12 cellular contexts compared by ENCODE assay signal in the genomic region with DNA sequence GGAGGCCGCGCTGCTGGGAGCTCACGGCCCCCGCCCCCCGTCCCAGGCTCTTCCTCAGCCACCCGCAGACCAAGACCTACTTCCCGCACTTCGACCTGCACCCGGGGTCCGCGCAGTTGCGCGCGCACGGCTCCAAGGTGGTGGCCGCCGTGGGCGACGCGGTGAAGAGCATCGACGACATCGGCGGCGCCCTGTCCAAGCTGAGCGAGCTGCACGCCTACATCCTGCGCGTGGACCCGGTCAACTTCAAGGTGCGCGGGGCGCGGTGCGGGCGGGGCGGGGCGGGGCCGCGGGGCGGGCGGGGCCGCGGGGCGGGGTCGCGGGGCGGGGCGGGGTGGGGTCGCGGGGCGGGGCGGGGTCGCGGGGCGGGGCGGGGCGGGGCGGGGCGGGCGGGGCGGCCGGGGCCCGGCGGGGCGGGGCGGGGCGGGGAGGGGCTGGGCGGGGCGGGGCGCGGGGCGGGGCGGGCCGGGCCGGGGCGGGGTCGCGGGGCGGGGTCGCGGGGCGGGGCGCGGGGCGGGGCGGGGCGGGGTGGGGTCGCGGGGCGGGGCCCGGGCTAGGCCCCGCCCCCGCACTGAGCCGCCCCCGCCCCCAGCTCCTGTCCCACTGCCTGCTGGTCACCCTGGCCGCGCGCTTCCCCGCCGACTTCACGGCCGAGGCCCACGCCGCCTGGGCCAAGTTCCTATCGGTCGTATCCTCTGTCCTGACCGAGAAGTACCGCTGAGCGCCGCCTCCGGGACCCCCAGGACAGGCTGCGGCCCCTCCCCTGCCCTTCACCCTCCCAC. TPM values are rescaled to one million over a fixed set of nuclear protein-coding genes. Genes with fewer than 3 reads are reported as not detected.
DNase-seq lines count a peak whose midpoint lies in the region; ATAC-seq and TF ChIP-seq lines count a peak whose summit lies in the region.
"Not testable (repeated sequence)": the region's sequence is repeated elsewhere in the genome, so short reads cannot be mapped to it uniquely, and the experiment has no call there.
"Had no signal": no experiment of that assay in that cellular context is flagged by ENCODE, and none has a peak within 500 bp of the region (broad histone marks: within the 10 kb centered on the region; RNA-seq: fewer than 3 reads in every experiment).

No MANE protein-coding gene starts in this region.

- intact Hi-C loops in IMR-90 (cut with micrococcal nuclease); activated CD4-positive, alpha-beta T cell treated with anti-CD3 and anti-CD28 coated beads, Interleukin-2, amount 10 ng/mL, durations not matched to agents 24 days and 14 days (cut with micrococcal nuclease); left colon (cut with DNase I, micrococcal nuclease); upper lobe of right lung (cut with DNase I): not testable (repeated sequence)

- H3K4ac ChIP-seq in IMR-90 (ENCODE audit: low read depth, low read length); neuronal stem cell (ENCODE audit: low read length): not testable (repeated sequence)

- not testable (repeated sequence) for H2BK5ac ChIP-seq in IMR-90 (ENCODE audit: low read depth, low read length, poor library complexity, severe bottlenecking); neuronal stem cell (ENCODE audit: low read length)

- not testable (repeated sequence) for H4K5ac ChIP-seq in IMR-90 (ENCODE audit: low read depth, low read length)

- H2BK20ac ChIP-seq in IMR-90 (ENCODE audit: low read depth, low read length): not testable (repeated sequence)

- H3K27me3 ChIP-seq in DOHH2 (ENCODE audit: control insufficient read depth, low read length) (peaks cover 47% of the 10 kb centered on the region), IMR-90 (ENCODE audit: control insufficient read depth, insufficient read depth, low read length) (peaks cover 57% of the 10 kb centered on the region), cardiac muscle cell (peaks cover 80% of the 10 kb centered on the region), neuronal stem cell (ENCODE audit: control insufficient read depth in 3 of 3, insufficient read depth in 3 of 3, low read depth in 1 of 3, low read length in 3 of 3) (peaks cover 32 to 72% (median 57%) of the 10 kb centered on the region in 3 experiments), upper lobe of right lung (peaks cover 44% of the 10 kb centered on the region)

- CTCF ChIA-PET in IMR-90 (lab: Yijun Ruan, JAX): not testable (repeated sequence)

- not testable (repeated sequence) for BruUV-seq in IMR-90 (replicated peaks; lab: Mats Ljungman, UMichigan)

- not testable (repeated sequence) for H3K9me3 Mint-ChIP-seq in activated CD4-positive, alpha-beta T cell treated with anti-CD3 and anti-CD28 coated beads, Interleukin-2, amount 10 ng/mL, durations not matched to agents 24 days and 14 days; chondrocyte (ENCODE audit: low read depth)

- H3K9me1 ChIP-seq in IMR-90 (ENCODE audit: insufficient read depth, low read length): not testable (repeated sequence)

- DNase-seq in IMR-90; activated CD4-positive, alpha-beta T cell treated with anti-CD3 and anti-CD28 coated beads, Interleukin-2, amount 10 ng/mL, durations not matched to agents 24 days and 14 days; chondrocyte (ENCODE audit: low spot score); cardiac muscle cell (ENCODE audit: low read depth in 1 of 2, low spot score in 1 of 2); left colon; neuronal stem cell (ENCODE audit: low spot score); upper lobe of right lung: not testable (repeated sequence)

- H3K4me1 ChIP-seq in DOHH2 (ENCODE audit: control insufficient read depth, low read length) (peaks cover 20% of the 10 kb centered on the region), cardiac muscle cell (ENCODE audit: low read depth) (peaks cover 12% of the 10 kb centered on the region), neuronal stem cell (ENCODE audit: control insufficient read depth in 2 of 2, insufficient read depth in 1 of 2, low read depth in 1 of 2, low read length in 2 of 2) (peaks cover 0 to 13% of the 10 kb centered on the region in 2 donors), upper lobe of right lung (peaks cover 18% of the 10 kb centered on the region)
- H3K4me1 ChIP-seq in IMR-90 (ENCODE audit: control insufficient read depth, insufficient read depth, low read length): not testable (repeated sequence)

- not testable (repeated sequence) for H3K79me1 ChIP-seq in IMR-90 (ENCODE audit: low read depth in 1 of 2, low read length in 2 of 2); neuronal stem cell (ENCODE audit: low read depth, low read length)

- H4K91ac ChIP-seq in IMR-90 (ENCODE audit: insufficient read depth, low read depth, low read length); neuronal stem cell (ENCODE audit: low read depth, low read length, poor library complexity): not testable (repeated sequence)

- in situ Hi-C loops in IMR-90 (cut with MboI; ENCODE audit: low sequenced_read_pairs): not testable (repeated sequence)

- H2BK120ac ChIP-seq in IMR-90 (ENCODE audit: low read depth, low read length); neuronal stem cell (ENCODE audit: low read depth, low read length): not testable (repeated sequence)

- peak overlapping the region; percentile 44; the same call in 1 of the 2 replicates for H3K4me3 ChIP-seq in DOHH2 (ENCODE audit: low read length)
- not testable (repeated sequence) for H3K4me3 ChIP-seq in IMR-90 (ENCODE audit: insufficient read depth, low read depth, low read length); upper lobe of right lung
- peak overlapping the region; percentile 23 for H3K4me3 ChIP-seq in cardiac muscle cell
- peak overlapping the region in 1 of 2 donors; percentile 60 for H3K4me3 ChIP-seq in neuronal stem cell (ENCODE audit: low read length in 2 of 2)

- no CpG with 5 or more reads among the region's 113 CpGs for WGBS in IMR-90 (ENCODE audit: extremely low coverage in 2 of 2, insufficient read length in 1 of 2), 2 experiments
- no CpG with 5 or more reads among the region's 113 CpGs for WGBS in neuronal stem cell (ENCODE audit: extremely low coverage in 2 of 2, insufficient read length in 2 of 2, insufficient replicate concordance in 1 of 2), 2 donors

- H3K4me1 Mint-ChIP-seq in activated CD4-positive, alpha-beta T cell treated with anti-CD3 and anti-CD28 coated beads, Interleukin-2, amount 10 ng/mL, durations not matched to agents 24 days and 14 days; chondrocyte (ENCODE audit: low read depth): not testable (repeated sequence)

- not testable (repeated sequence) for H3K9me3 ChIP-seq in DOHH2 (ENCODE audit: control insufficient read depth, insufficient read depth, low read length); IMR-90 (ENCODE audit: control insufficient read depth, insufficient read depth, low read length); cardiac muscle cell (ENCODE audit: low read depth); neuronal stem cell (replicated peaks in 1 of 2; ENCODE audit: control insufficient read depth in 2 of 2, insufficient read depth in 1 of 2, low read depth in 1 of 2, low read length in 2 of 2); upper lobe of right lung

- not testable (repeated sequence) for H2AK9ac ChIP-seq in IMR-90 (replicated peaks; ENCODE audit: low read depth, low read length, poor library complexity)

- not testable (repeated sequence) for H2AK5ac ChIP-seq in IMR-90 (ENCODE audit: low read depth, low read length); neuronal stem cell (ENCODE audit: low read depth, low read length)

- peak overlapping the region; percentile 51 for H2AFZ ChIP-seq in IMR-90 (replicated peaks; ENCODE audit: low read length, poor library complexity)
- H2AFZ ChIP-seq in neuronal stem cell (ENCODE audit: low read length): peak overlapping the region; percentile 79

- H3K18ac ChIP-seq in IMR-90 (ENCODE audit: low read depth, low read length); neuronal stem cell (ENCODE audit: low read length): not testable (repeated sequence)

- H3K79me2 ChIP-seq in DOHH2 (ENCODE audit: control insufficient read depth, low read length): not testable (repeated sequence)

- H4K20me1 ChIP-seq in DOHH2 (ENCODE audit: control insufficient read depth, insufficient read depth, low read depth, low read length); IMR-90 (ENCODE audit: insufficient read depth, low read length): not testable (repeated sequence)

- not testable (repeated sequence) for H3K9ac ChIP-seq in IMR-90 (ENCODE audit: low read depth, low read length); neuronal stem cell (ENCODE audit: low read depth, low read length, poor library complexity)

- H3K27me3 Mint-ChIP-seq in activated CD4-positive, alpha-beta T cell treated with anti-CD3 and anti-CD28 coated beads, Interleukin-2, amount 10 ng/mL, durations not matched to agents 24 days and 14 days: peaks cover 41% of the 10 kb centered on the region
- H3K27me3 Mint-ChIP-seq in chondrocyte (ENCODE audit: low read depth): peaks cover 29% of the 10 kb centered on the region

- not testable (repeated sequence) for H3K9me2 ChIP-seq in DOHH2 (replicated peaks; ENCODE audit: control insufficient read depth, low read length)

- not testable (repeated sequence) for H3K23ac ChIP-seq in IMR-90 (ENCODE audit: low read depth, low read length); neuronal stem cell (ENCODE audit: low read depth, low read length, poor library complexity)

- TF ChIP-seq RAD21 in IMR-90 (IDR thresholded peaks at IDR 0.05; ENCODE audit: low read length): not testable (repeated sequence)

- not testable (repeated sequence) for H3K36me3 ChIP-seq in DOHH2 (ENCODE audit: control insufficient read depth, low read length); IMR-90 (ENCODE audit: control insufficient read depth, insufficient read depth, low read length); cardiac muscle cell; neuronal stem cell (replicated peaks in 1 of 2; ENCODE audit: control insufficient read depth in 2 of 2, insufficient read depth in 2 of 2, low read length in 2 of 2); upper lobe of right lung

- not testable (repeated sequence) for H4K8ac ChIP-seq in IMR-90 (ENCODE audit: low read depth in 2 of 2, low read length in 2 of 2); neuronal stem cell (ENCODE audit: low read depth, low read length)

- POLR2A ChIA-PET in IMR-90 (lab: Charles Lee; ENCODE audit: unreplicated experiment): not testable (repeated sequence)

- not testable (repeated sequence) for H2BK15ac ChIP-seq in IMR-90 (ENCODE audit: low read depth, low read length); neuronal stem cell (ENCODE audit: low read length)

- H3K27ac Mint-ChIP-seq in activated CD4-positive, alpha-beta T cell treated with anti-CD3 and anti-CD28 coated beads, Interleukin-2, amount 10 ng/mL, durations not matched to agents 24 days and 14 days; chondrocyte (ENCODE audit: unreplicated experiment): not testable (repeated sequence)

- not testable (repeated sequence) for H2BK12ac ChIP-seq in neuronal stem cell (ENCODE audit: low read length)

- H3K4me2 ChIP-seq in DOHH2 (ENCODE audit: low read length) (peak overlapping the region; percentile 44; the same call in 1 of the 2 replicates), IMR-90 (ENCODE audit: low read depth, low read length) (peak overlapping the region; percentile 67), neuronal stem cell (ENCODE audit: insufficient read depth, low read length, poor library complexity, severe bottlenecking) (peak overlapping the region; percentile 23)

- not testable (repeated sequence) for TF ChIP-seq POLR2A in IMR-90 (IDR thresholded peaks at IDR 0.05; ENCODE audit: low read depth, low read length)

- dilution Hi-C loops in IMR-90 (cut with HindIII; ENCODE audit: low sequenced_read_pairs, unreplicated experiment): not testable (repeated sequence)

- not testable (repeated sequence) for H3K27ac ChIP-seq in DOHH2 (ENCODE audit: low read depth, low read length); IMR-90 (ENCODE audit: insufficient read depth, low read length); cardiac muscle cell; neuronal stem cell (replicated peaks; ENCODE audit: low read length); upper lobe of right lung

- not testable (repeated sequence) for TF ChIP-seq CTCF in DOHH2 (IDR thresholded peaks at IDR 0.05; ENCODE audit: low read depth, low read length, poor library complexity, severe bottlenecking); IMR-90 (conservative IDR thresholded peaks at IDR 0.05; ENCODE audit: low read depth, low read length); chondrocyte (IDR thresholded peaks at IDR 0.05); cardiac muscle cell (IDR thresholded peaks at IDR 0.05; ENCODE audit: low read depth, low read length); upper lobe of right lung (IDR thresholded peaks at IDR 0.05)

- not testable (repeated sequence) for H3K14ac ChIP-seq in IMR-90 (replicated peaks; ENCODE audit: low read depth, low read length)
- H3K14ac ChIP-seq in neuronal stem cell (ENCODE audit: low read length): peak overlapping the region; percentile 17

- peak overlapping the region; percentile 26 for H3K4me3 Mint-ChIP-seq in activated CD4-positive, alpha-beta T cell treated with anti-CD3 and anti-CD28 coated beads, Interleukin-2, amount 10 ng/mL, durations not matched to agents 24 days and 14 days
- H3K4me3 Mint-ChIP-seq in chondrocyte (ENCODE audit: unreplicated experiment): peak overlapping the region; percentile 9

- ATAC-seq in IMR-90 (ENCODE audit: low read depth) (peak; percentile 63; the same call in 1 of the 2 replicates), left colon (peak; percentile 45), upper lobe of right lung (peak; percentile 52)

- not testable (repeated sequence) for H3K56ac ChIP-seq in IMR-90 (ENCODE audit: extremely low read depth, insufficient read depth, low read length)

- H3K36me3 Mint-ChIP-seq in activated CD4-positive, alpha-beta T cell treated with anti-CD3 and anti-CD28 coated beads, Interleukin-2, amount 10 ng/mL, durations not matched to agents 24 days and 14 days (ENCODE audit: low read depth); chondrocyte (ENCODE audit: low read depth): not testable (repeated sequence)

- not testable (repeated sequence) for H3F3A ChIP-seq in DOHH2 (ENCODE audit: control insufficient read depth, insufficient read depth)

RNA-seq across cellular contexts. Expression of gene HBM, which starts 1.2 kb away (rescaled TPM):
- total RNA-seq in IMR-90 (2012; rRNA removed): not detected in 2 replicates
- polyA plus RNA-seq in IMR-90 (2012; rRNA removed): not detected in 2 replicates
- polyA plus RNA-seq in IMR-90 (2012; cell fraction: cytosol; rRNA removed): not detected in 2 replicates
- polyA plus RNA-seq in IMR-90 (2012; cell fraction: nucleus; rRNA removed; ENCODE audit: low replicate concordance): not detected in 2 replicates
- not detected in 2 replicates for total RNA-seq in activated CD4-positive, alpha-beta T cell treated with anti-CD3 and anti-CD28 coated beads, Interleukin-2, amount 10 ng/mL, durations not matched to agents 24 days and 14 days
- total RNA-seq in chondrocyte: not detected in 3 replicates
- not detected in 2 replicates for total RNA-seq in cardiac muscle cell
- not detected in 2 replicates for polyA plus RNA-seq in cardiac muscle cell
- total RNA-seq in left colon: not detected
- polyA plus RNA-seq in neuronal stem cell (2013, experiment 1 of 2): not detected
- polyA plus RNA-seq in neuronal stem cell (2013, experiment 2 of 2): not detected
- not detected for total RNA-seq in upper lobe of right lung
- total RNA-seq: HT1080, lower leg skin, MCF 10A had no signal

RNA-seq across cellular contexts. Expression of gene HBA2, which starts 8.0 kb away (rescaled TPM):
- total RNA-seq in IMR-90 (2012; rRNA removed): not detected in 2 replicates
- not detected in 2 replicates for polyA plus RNA-seq in IMR-90 (2012; rRNA removed)
- 0.39 TPM in 1 of 2 replicates, not detected in the other for polyA plus RNA-seq in IMR-90 (2012; cell fraction: cytosol; rRNA removed)
- polyA plus RNA-seq in IMR-90 (2012; cell fraction: nucleus; rRNA removed; ENCODE audit: low replicate concordance): 0.54 TPM in 1 of 2 replicates, not detected in the other
- 0.33 TPM in 1 of 2 replicates, not detected in the other for total RNA-seq in activated CD4-positive, alpha-beta T cell treated with anti-CD3 and anti-CD28 coated beads, Interleukin-2, amount 10 ng/mL, durations not matched to agents 24 days and 14 days
- total RNA-seq in chondrocyte: not detected in 3 replicates
- total RNA-seq in cardiac muscle cell: 1.3 TPM in 1 of 2 replicates, not detected in the other
- 0.52 TPM in 1 of 2 replicates, not detected in the other for polyA plus RNA-seq in cardiac muscle cell
- 10 to 100 TPM in 1 of 2 donors, 1 to 10 TPM in 1; 4.9 to 14.0 TPM for total RNA-seq in left colon
- polyA plus RNA-seq in neuronal stem cell (2013, experiment 1 of 2): not detected
- not detected for polyA plus RNA-seq in neuronal stem cell (2013, experiment 2 of 2)
- total RNA-seq in upper lobe of right lung: 248 TPM
- total RNA-seq: HT1080, MCF 10A had no signal

RNA-seq across cellular contexts. Expression of gene HBA1, which starts 11.9 kb away (rescaled TPM):
- total RNA-seq in IMR-90 (2012; rRNA removed): not detected in 2 replicates
- polyA plus RNA-seq in IMR-90 (2012; rRNA removed): 0.21 TPM in 1 of 2 replicates, not detected in the other
- polyA plus RNA-seq in IMR-90 (2012; cell fraction: cytosol; rRNA removed): 1.2 TPM in 1 of 2 replicates, not detected in the other
- not detected in 2 replicates for polyA plus RNA-seq in IMR-90 (2012; cell fraction: nucleus; rRNA removed; ENCODE audit: low replicate concordance)
- not detected in 2 replicates for total RNA-seq in activated CD4-positive, alpha-beta T cell treated with anti-CD3 and anti-CD28 coated beads, Interleukin-2, amount 10 ng/mL, durations not matched to agents 24 days and 14 days
- total RNA-seq in chondrocyte: not detected in 3 replicates
- total RNA-seq in cardiac muscle cell: 0.42 TPM in 1 of 2 replicates, not detected in the other
- polyA plus RNA-seq in cardiac muscle cell: 1.8 TPM in 1 of 2 replicates, not detected in the other
- 10 to 100 TPM in 1 of 2 donors, 1 to 10 TPM in 1; 2.4 to 20.8 TPM for total RNA-seq in left colon
- not detected for polyA plus RNA-seq in neuronal stem cell (2013, experiment 1 of 2)
- polyA plus RNA-seq in neuronal stem cell (2013, experiment 2 of 2): not detected
- total RNA-seq in upper lobe of right lung: 241 TPM
- total RNA-seq: HT1080 had no signal

RNA-seq across cellular contexts. Expression of gene HBZ, which starts 12.2 kb away (rescaled TPM):
- total RNA-seq in IMR-90 (2012; rRNA removed) (not detected in 2 replicates), chondrocyte (not detected in 3 replicates), cardiac muscle cell (not detected in 2 replicates), left colon (not detected), upper lobe of right lung (not detected)
- polyA plus RNA-seq in IMR-90 (2012; rRNA removed) (not detected in 2 replicates), cardiac muscle cell (not detected in 2 replicates)
- polyA plus RNA-seq in IMR-90 (2012; cell fraction: cytosol; rRNA removed): not detected in 2 replicates
- polyA plus RNA-seq in IMR-90 (2012; cell fraction: nucleus; rRNA removed; ENCODE audit: low replicate concordance): not detected in 2 replicates
- not detected in 2 replicates for total RNA-seq in activated CD4-positive, alpha-beta T cell treated with anti-CD3 and anti-CD28 coated beads, Interleukin-2, amount 10 ng/mL, durations not matched to agents 24 days and 14 days
- 0.21 TPM for polyA plus RNA-seq in neuronal stem cell (2013, experiment 1 of 2)
- 0.32 TPM for polyA plus RNA-seq in neuronal stem cell (2013, experiment 2 of 2)
- total RNA-seq: HT1080, lower leg skin, MCF 10A, sciatic nerve had no signal

RNA-seq across cellular contexts. Expression of gene HBQ1, which starts 15.6 kb away (rescaled TPM):
- total RNA-seq in IMR-90 (2012; rRNA removed) (not detected in 2 replicates), chondrocyte (0.74 TPM in 1 of 3 replicates, not detected in the others), cardiac muscle cell (2.0 and 3.7 TPM in 2 replicates), left colon (not detected), upper lobe of right lung (not detected)
- polyA plus RNA-seq in IMR-90 (2012; rRNA removed) (0.92 and 1.7 TPM in 2 replicates), cardiac muscle cell (0.76 and 4.0 TPM in 2 replicates)
- polyA plus RNA-seq in IMR-90 (2012; cell fraction: cytosol; rRNA removed): 0.69 and 2.5 TPM in 2 replicates
- polyA plus RNA-seq in IMR-90 (2012; cell fraction: nucleus; rRNA removed; ENCODE audit: low replicate concordance): 0.24 and 1.3 TPM in 2 replicates
- total RNA-seq in activated CD4-positive, alpha-beta T cell treated with anti-CD3 and anti-CD28 coated beads, Interleukin-2, amount 10 ng/mL, durations not matched to agents 24 days and 14 days: 0.69 and 1.6 TPM in 2 replicates
- 8.2 TPM for polyA plus RNA-seq in neuronal stem cell (2013, experiment 1 of 2)
- 7.2 TPM for polyA plus RNA-seq in neuronal stem cell (2013, experiment 2 of 2)
- total RNA-seq: MCF 10A had no signal
